In genomic region chr19:15262011-15262410, GRCh38 we compare ENCODE assay signal across 2 cellular contexts.
TF ChIP-seq lines count a peak whose summit lies in the region.

No MANE protein-coding gene starts in this region.

TF ChIP-seq in HEK293, 187 proteins besides CTCF, POLR2A, EP300 and RAD21:
- TF ChIP-seq ZNF18 (tag by site-specific recombination; IDR thresholded peaks at IDR 0.05): no peak
- no peak for TF ChIP-seq ZNF341 (tag by site-specific recombination; IDR thresholded peaks at IDR 0.05; ENCODE audit: low read depth)
- no peak for TF ChIP-seq YY2 (tag by site-specific recombination; IDR thresholded peaks at IDR 0.05)
- no peak for TF ChIP-seq ZNF629 (tag by site-specific recombination; IDR thresholded peaks at IDR 0.05)
- TF ChIP-seq OSR2 (tag by site-specific recombination; IDR thresholded peaks at IDR 0.05): no peak
- TF ChIP-seq ZNF623 (tag by site-specific recombination; IDR thresholded peaks at IDR 0.05): no peak
- no peak for TF ChIP-seq HOXA7 (CRISPR knock-in tag; IDR thresholded peaks at IDR 0.05; ENCODE audit: borderline replicate concordance)
- no peak for TF ChIP-seq SALL2 (tag by site-specific recombination; IDR thresholded peaks at IDR 0.05; ENCODE audit: borderline replicate concordance)
- TF ChIP-seq ZFHX2 (tag by site-specific recombination; conservative IDR thresholded peaks at IDR 0.05): no peak
- TF ChIP-seq ZNF169 (tag by site-specific recombination; IDR thresholded peaks at IDR 0.05): no peak
- TF ChIP-seq ZNF660 (tag by site-specific recombination; IDR thresholded peaks at IDR 0.05): no peak

TF ChIP-seq in GM12878, 131 proteins besides CTCF, POLR2A, EP300 and RAD21:
- TF ChIP-seq NKRF (conservative IDR thresholded peaks at IDR 0.05) (no peak), HCFC1 (IDR thresholded peaks at IDR 0.05; ENCODE audit: low read length) (no peak), BCL11A (IDR thresholded peaks at IDR 0.05; ENCODE audit: low read depth, low read length) (no peak), ATF7 (IDR thresholded peaks at IDR 0.05; ENCODE audit: low read depth) (no peak), ZNF687 (IDR thresholded peaks at IDR 0.05) (no peak), SKIL (IDR thresholded peaks at IDR 0.05; ENCODE audit: low read depth, poor library complexity, severe bottlenecking) (no peak), NRF1 (conservative IDR thresholded peaks at IDR 0.05; ENCODE audit: low read depth, low read length) (no peak), WRNIP1 (IDR thresholded peaks at IDR 0.05; ENCODE audit: borderline replicate concordance, low read depth, low read length) (no peak), MEF2A (IDR thresholded peaks at IDR 0.05; ENCODE audit: insufficient read depth, low read depth, low read length) (no peak), CREM (IDR thresholded peaks at IDR 0.05; ENCODE audit: low read depth) (no peak), CHD1 (IDR thresholded peaks at IDR 0.05; ENCODE audit: low read depth, low read length) (no peak), BMI1 (IDR thresholded peaks at IDR 0.05; ENCODE audit: borderline replicate concordance) (no peak), STAT1 (conservative IDR thresholded peaks at IDR 0.05) (no peak), NR2C1 (IDR thresholded peaks at IDR 0.05) (no peak), RCOR1 (conservative IDR thresholded peaks at IDR 0.05; ENCODE audit: low read depth, low read length) (no peak), KLF5 (IDR thresholded peaks at IDR 0.05; ENCODE audit: partially characterized antibody) (no peak), IKZF1 (conservative IDR thresholded peaks at IDR 0.05) (no peak), ELK1 (IDR thresholded peaks at IDR 0.05; ENCODE audit: low read depth, low read length) (no peak), REST (IDR thresholded peaks at IDR 0.05; ENCODE audit: low read depth, low read length) (no peak), POLR2AphosphoS5 (IDR thresholded peaks at IDR 0.05; ENCODE audit: low read length) (no peak)
